8 cellular contexts compared by ENCODE assay signal in the genomic region with DNA sequence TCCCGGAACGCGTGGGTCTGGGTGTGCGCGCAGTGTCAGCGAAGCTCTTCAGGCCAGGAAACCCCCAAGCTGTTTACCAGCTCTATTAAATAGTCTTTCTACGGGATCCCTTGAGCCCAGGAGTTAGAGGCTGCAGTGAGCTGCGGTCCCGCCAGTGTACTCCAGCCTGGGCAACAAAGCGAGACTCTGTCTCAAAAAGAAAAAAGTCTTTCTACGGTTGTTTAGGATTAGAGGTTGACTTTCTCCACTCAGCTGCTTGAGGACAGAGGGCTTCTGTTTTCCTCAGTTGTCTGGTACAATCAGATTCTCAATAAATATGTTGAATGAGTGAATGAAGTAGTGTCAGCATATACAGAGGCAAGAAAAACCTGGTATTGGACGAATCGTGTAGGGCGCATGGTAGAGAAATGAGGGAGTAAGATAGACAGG. TPM values are rescaled to one million over a fixed set of nuclear protein-coding genes. Genes with fewer than 3 reads are reported as not detected.
DNase-seq lines count a peak whose midpoint lies in the region; ATAC-seq and TF ChIP-seq lines count a peak whose summit lies in the region.

No MANE protein-coding gene starts in this region.

- no peak overlapping the region for H2BK120ac ChIP-seq in mesendoderm (ENCODE audit: low read depth, low read length)

- WGBS in mesendoderm (ENCODE audit: extremely low coverage, insufficient coverage, low lambda C conversion rate): no CpG with 5 or more reads among the region's 14 CpGs

- peaks cover 19% of the 10 kb centered on the region for H3K36me3 ChIP-seq in cardiac muscle cell
- peaks cover 31% of the 10 kb centered on the region for H3K36me3 ChIP-seq in brain microvascular endothelial cell (replicated peaks)
- H3K36me3 ChIP-seq in mesendoderm (ENCODE audit: control insufficient read depth, insufficient read depth, low read length): peaks cover 9% of the 10 kb centered on the region
- H3K36me3 ChIP-seq in vagina: peaks cover 0 to 32% of the 10 kb centered on the region in 2 donors

- TF ChIP-seq POLR2A in vagina (IDR thresholded peaks at IDR 0.05): no peak

- DNase-seq in cardiac muscle cell (ENCODE audit: low read depth in 1 of 2, low spot score in 1 of 2) (no peak), cardiac septum (ENCODE audit: low spot score) (no peak), brain microvascular endothelial cell (no peak), mesendoderm (no peak), vagina (ENCODE audit: extremely low spot score in 2 of 2) (no peak), NCI-H1092 treated with DMSO at 0.1 percent for 48 hours (lab: John Stamatoyannopoulos, UW) (no peak)

- no peaks in the 10 kb centered on the region for H3K9me3 ChIP-seq in cardiac muscle cell (ENCODE audit: low read depth)
- no peaks in the 10 kb centered on the region for H3K9me3 ChIP-seq in vagina

- peak overlapping the region; percentile 96 for H3K56ac ChIP-seq in mesendoderm (ENCODE audit: low read length)

- no peak overlapping the region for H3K4ac ChIP-seq in mesendoderm (ENCODE audit: low read depth, low read length)

- peaks cover 20% of the 10 kb centered on the region for H3K79me1 ChIP-seq in mesendoderm (ENCODE audit: low read length)

- no peak overlapping the region for H3K18ac ChIP-seq in mesendoderm (ENCODE audit: low read length)

- no peak overlapping the region for H3K23ac ChIP-seq in mesendoderm (ENCODE audit: low read length)

- peak overlapping the region; percentile 97 for H3K9ac ChIP-seq in mesendoderm (ENCODE audit: low read length)

- peak overlapping the region; percentile 79 for H3K4me2 ChIP-seq in mesendoderm (ENCODE audit: low read length)

- H3K27me3 ChIP-seq in cardiac muscle cell (no peaks in the 10 kb centered on the region), brain microvascular endothelial cell (replicated peaks) (no peaks in the 10 kb centered on the region), mesendoderm (ENCODE audit: insufficient read depth, low read length, poor library complexity) (no peaks in the 10 kb centered on the region), vagina (no peaks in the 10 kb centered on the region)

- H3K79me2 ChIP-seq in mesendoderm (ENCODE audit: control insufficient read depth, insufficient read depth, low read length): peaks cover 19% of the 10 kb centered on the region

- in situ Hi-C loops in brain microvascular endothelial cell (cut with HindIII; ENCODE audit: low pct_ligation_motif_present, low sequenced_read_pairs): no loop called here

- H2BK15ac ChIP-seq in mesendoderm (replicated peaks; ENCODE audit: low read depth): no peak overlapping the region

- ATAC-seq in HG03139 (IDR thresholded peaks at IDR 0.05; ENCODE audit: unreplicated experiment) (no peak), HG02884 (IDR thresholded peaks at IDR 0.05; ENCODE audit: unreplicated experiment) (no peak)

- no peak overlapping the region for H4K8ac ChIP-seq in mesendoderm (ENCODE audit: low read depth, low read length)

- intact Hi-C loops in cardiac septum (cut with DNase I) (no loop called here), vagina (cut with DNase I) (loop anchor here (5.0 kb wide), 1 partner anchor 40 kb away; no protein-coding TSS in a partner anchor)

- no peak overlapping the region for H2AK5ac ChIP-seq in mesendoderm (ENCODE audit: low read length)

- no peak overlapping the region for H4K5ac ChIP-seq in mesendoderm (ENCODE audit: low read length)

- H3K4me3 ChIP-seq in cardiac muscle cell (peak overlapping the region; percentile 94), brain microvascular endothelial cell (ENCODE audit: low read depth, low read length) (peak overlapping the region; percentile 81), mesendoderm (ENCODE audit: low read length) (peak overlapping the region; percentile 94), vagina (peak overlapping the region; percentile 89 to 95)

- H3K4me1 ChIP-seq in cardiac muscle cell (ENCODE audit: low read depth) (peaks cover 5% of the 10 kb centered on the region), mesendoderm (ENCODE audit: control insufficient read depth, low read depth, low read length) (peaks cover 6% of the 10 kb centered on the region), vagina (peaks cover 33% of the 10 kb centered on the region)

- TF ChIP-seq CTCF in cardiac muscle cell (IDR thresholded peaks at IDR 0.05; ENCODE audit: low read depth, low read length) (no peak), brain microvascular endothelial cell (IDR thresholded peaks at IDR 0.05; ENCODE audit: low read depth, low read length, missing control alignments) (no peak), vagina (IDR thresholded peaks at IDR 0.05) (no peak)

- H3K27ac ChIP-seq in cardiac muscle cell (peak overlapping the region; percentile 90), brain microvascular endothelial cell (no peak overlapping the region), mesendoderm (ENCODE audit: low read depth, low read length) (no peak overlapping the region), vagina (peak overlapping the region; percentile 78)

- no peak overlapping the region for H2BK5ac ChIP-seq in mesendoderm (ENCODE audit: low read length)

RNA-seq across cellular contexts. Expression of gene SART1, which starts 0.6 kb away (rescaled TPM):
- total RNA-seq in cardiac muscle cell (55.7 and 74.7 TPM in 2 replicates), cardiac septum (35.9 TPM), vagina (26.0 TPM)
- polyA plus RNA-seq in cardiac muscle cell: 51.6 and 59.4 TPM in 2 replicates
- polyA plus RNA-seq in mesendoderm (2013, experiment 1 of 2): 58.3 TPM
- 53.7 TPM for polyA plus RNA-seq in mesendoderm (2013, experiment 2 of 2)

RNA-seq across cellular contexts. Expression of gene TSGA10IP, which starts 16.9 kb away (rescaled TPM):
- 1.0 TPM in 1 of 2 replicates, not detected in the other for total RNA-seq in cardiac muscle cell
- 0.25 and 1.1 TPM in 2 replicates for polyA plus RNA-seq in cardiac muscle cell
- total RNA-seq in cardiac septum: not detected
- 0.13 TPM for polyA plus RNA-seq in mesendoderm (2013, experiment 1 of 2)
- polyA plus RNA-seq in mesendoderm (2013, experiment 2 of 2): 0.15 TPM
- total RNA-seq in vagina: not detected

RNA-seq across cellular contexts. Expression of gene EIF1AD, which starts 39.8 kb away (rescaled TPM):
- total RNA-seq in cardiac muscle cell (28.6 and 36.8 TPM in 2 replicates), cardiac septum (18.1 TPM), vagina (50.6 TPM)
- 24.6 and 30.8 TPM in 2 replicates for polyA plus RNA-seq in cardiac muscle cell
- polyA plus RNA-seq in mesendoderm (2013, experiment 1 of 2): 26.6 TPM
- 25.7 TPM for polyA plus RNA-seq in mesendoderm (2013, experiment 2 of 2)

RNA-seq across cellular contexts. Expression of gene BANF1, which starts 40.2 kb away (rescaled TPM):
- total RNA-seq in cardiac muscle cell: 72.2 and 77.0 TPM in 2 replicates
- polyA plus RNA-seq in cardiac muscle cell: 441 and 496 TPM in 2 replicates
- total RNA-seq in cardiac septum: 195 TPM
- polyA plus RNA-seq in mesendoderm (2013, experiment 1 of 2): 426 TPM
- polyA plus RNA-seq in mesendoderm (2013, experiment 2 of 2): 425 TPM
- total RNA-seq in vagina: 54.5 TPM

RNA-seq across cellular contexts. Expression of gene DRAP1, which starts 42.9 kb away (rescaled TPM):
- total RNA-seq in cardiac muscle cell: 257 and 264 TPM in 2 replicates
- polyA plus RNA-seq in cardiac muscle cell: 230 and 288 TPM in 2 replicates
- 113 TPM for total RNA-seq in cardiac septum
- 97.1 TPM for polyA plus RNA-seq in mesendoderm (2013, experiment 1 of 2)
- polyA plus RNA-seq in mesendoderm (2013, experiment 2 of 2): 100 TPM
- total RNA-seq in vagina: 59.2 TPM

Comparison
In these comparisons a context has a peak if more than half of its experiments do, and no peak if none do; other contexts are left out.
1. H3K27ac ChIP-seq: peak in cardiac muscle cell (single experiment) and vagina (single experiment); none in brain microvascular endothelial cell (single experiment) and mesendoderm (single experiment).
2. Peak in every context shown above with its lines, with median percentiles within 50 percentile points of each other: H3K4me3 ChIP-seq.